2 cellular contexts compared by ENCODE assay signal in genomic region chr17:7579839-7580630, GRCh38.
TF ChIP-seq lines count a peak whose summit lies in the region.

No MANE protein-coding gene starts in this region.

TF ChIP-seq in GM23338, 12 proteins besides CTCF, POLR2A, EP300 and RAD21:
- TF ChIP-seq ETS1 (IDR thresholded peaks at IDR 0.05) (no peak), JUNB (IDR thresholded peaks at IDR 0.05; ENCODE audit: unreplicated experiment) (no peak), EZH2 (IDR thresholded peaks at IDR 0.05; ENCODE audit: low read depth, unreplicated experiment) (no peak), NANOG (IDR thresholded peaks at IDR 0.05; ENCODE audit: borderline replicate concordance) (no peak), ZNF331 (CRISPR knock-in tag; IDR thresholded peaks at IDR 0.05; ENCODE audit: low read depth) (no peak), STAT1 (IDR thresholded peaks at IDR 0.05; ENCODE audit: unreplicated experiment) (no peak), POLR2AphosphoS5 (IDR thresholded peaks at IDR 0.05; ENCODE audit: low read depth) (no peak), EZH2phosphoT487 (IDR thresholded peaks at IDR 0.05; ENCODE audit: unreplicated experiment) (no peak), CREB1 (CRISPR knock-in tag; IDR thresholded peaks at IDR 0.05; ENCODE audit: low read depth) (no peak), ZNF114 (CRISPR knock-in tag; IDR thresholded peaks at IDR 0.05) (no peak)
- TF ChIP-seq, protein P1, sequence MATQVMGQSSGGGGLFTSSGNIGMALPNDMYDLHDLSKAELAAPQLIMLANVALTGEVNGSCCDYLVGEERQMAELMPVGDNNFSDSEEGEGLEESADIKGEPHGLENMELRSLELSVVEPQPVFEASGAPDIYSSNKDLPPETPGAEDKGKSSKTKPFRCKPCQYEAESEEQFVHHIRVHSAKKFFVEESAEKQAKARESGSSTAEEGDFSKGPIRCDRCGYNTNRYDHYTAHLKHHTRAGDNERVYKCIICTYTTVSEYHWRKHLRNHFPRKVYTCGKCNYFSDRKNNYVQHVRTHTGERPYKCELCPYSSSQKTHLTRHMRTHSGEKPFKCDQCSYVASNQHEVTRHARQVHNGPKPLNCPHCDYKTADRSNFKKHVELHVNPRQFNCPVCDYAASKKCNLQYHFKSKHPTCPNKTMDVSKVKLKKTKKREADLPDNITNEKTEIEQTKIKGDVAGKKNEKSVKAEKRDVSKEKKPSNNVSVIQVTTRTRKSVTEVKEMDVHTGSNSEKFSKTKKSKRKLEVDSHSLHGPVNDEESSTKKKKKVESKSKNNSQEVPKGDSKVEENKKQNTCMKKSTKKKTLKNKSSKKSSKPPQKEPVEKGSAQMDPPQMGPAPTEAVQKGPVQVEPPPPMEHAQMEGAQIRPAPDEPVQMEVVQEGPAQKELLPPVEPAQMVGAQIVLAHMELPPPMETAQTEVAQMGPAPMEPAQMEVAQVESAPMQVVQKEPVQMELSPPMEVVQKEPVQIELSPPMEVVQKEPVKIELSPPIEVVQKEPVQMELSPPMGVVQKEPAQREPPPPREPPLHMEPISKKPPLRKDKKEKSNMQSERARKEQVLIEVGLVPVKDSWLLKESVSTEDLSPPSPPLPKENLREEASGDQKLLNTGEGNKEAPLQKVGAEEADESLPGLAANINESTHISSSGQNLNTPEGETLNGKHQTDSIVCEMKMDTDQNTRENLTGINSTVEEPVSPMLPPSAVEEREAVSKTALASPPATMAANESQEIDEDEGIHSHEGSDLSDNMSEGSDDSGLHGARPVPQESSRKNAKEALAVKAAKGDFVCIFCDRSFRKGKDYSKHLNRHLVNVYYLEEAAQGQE (IDR thresholded peaks at IDR 0.05; ENCODE audit: unreplicated experiment): no peak
- TF ChIP-seq, protein P2, sequence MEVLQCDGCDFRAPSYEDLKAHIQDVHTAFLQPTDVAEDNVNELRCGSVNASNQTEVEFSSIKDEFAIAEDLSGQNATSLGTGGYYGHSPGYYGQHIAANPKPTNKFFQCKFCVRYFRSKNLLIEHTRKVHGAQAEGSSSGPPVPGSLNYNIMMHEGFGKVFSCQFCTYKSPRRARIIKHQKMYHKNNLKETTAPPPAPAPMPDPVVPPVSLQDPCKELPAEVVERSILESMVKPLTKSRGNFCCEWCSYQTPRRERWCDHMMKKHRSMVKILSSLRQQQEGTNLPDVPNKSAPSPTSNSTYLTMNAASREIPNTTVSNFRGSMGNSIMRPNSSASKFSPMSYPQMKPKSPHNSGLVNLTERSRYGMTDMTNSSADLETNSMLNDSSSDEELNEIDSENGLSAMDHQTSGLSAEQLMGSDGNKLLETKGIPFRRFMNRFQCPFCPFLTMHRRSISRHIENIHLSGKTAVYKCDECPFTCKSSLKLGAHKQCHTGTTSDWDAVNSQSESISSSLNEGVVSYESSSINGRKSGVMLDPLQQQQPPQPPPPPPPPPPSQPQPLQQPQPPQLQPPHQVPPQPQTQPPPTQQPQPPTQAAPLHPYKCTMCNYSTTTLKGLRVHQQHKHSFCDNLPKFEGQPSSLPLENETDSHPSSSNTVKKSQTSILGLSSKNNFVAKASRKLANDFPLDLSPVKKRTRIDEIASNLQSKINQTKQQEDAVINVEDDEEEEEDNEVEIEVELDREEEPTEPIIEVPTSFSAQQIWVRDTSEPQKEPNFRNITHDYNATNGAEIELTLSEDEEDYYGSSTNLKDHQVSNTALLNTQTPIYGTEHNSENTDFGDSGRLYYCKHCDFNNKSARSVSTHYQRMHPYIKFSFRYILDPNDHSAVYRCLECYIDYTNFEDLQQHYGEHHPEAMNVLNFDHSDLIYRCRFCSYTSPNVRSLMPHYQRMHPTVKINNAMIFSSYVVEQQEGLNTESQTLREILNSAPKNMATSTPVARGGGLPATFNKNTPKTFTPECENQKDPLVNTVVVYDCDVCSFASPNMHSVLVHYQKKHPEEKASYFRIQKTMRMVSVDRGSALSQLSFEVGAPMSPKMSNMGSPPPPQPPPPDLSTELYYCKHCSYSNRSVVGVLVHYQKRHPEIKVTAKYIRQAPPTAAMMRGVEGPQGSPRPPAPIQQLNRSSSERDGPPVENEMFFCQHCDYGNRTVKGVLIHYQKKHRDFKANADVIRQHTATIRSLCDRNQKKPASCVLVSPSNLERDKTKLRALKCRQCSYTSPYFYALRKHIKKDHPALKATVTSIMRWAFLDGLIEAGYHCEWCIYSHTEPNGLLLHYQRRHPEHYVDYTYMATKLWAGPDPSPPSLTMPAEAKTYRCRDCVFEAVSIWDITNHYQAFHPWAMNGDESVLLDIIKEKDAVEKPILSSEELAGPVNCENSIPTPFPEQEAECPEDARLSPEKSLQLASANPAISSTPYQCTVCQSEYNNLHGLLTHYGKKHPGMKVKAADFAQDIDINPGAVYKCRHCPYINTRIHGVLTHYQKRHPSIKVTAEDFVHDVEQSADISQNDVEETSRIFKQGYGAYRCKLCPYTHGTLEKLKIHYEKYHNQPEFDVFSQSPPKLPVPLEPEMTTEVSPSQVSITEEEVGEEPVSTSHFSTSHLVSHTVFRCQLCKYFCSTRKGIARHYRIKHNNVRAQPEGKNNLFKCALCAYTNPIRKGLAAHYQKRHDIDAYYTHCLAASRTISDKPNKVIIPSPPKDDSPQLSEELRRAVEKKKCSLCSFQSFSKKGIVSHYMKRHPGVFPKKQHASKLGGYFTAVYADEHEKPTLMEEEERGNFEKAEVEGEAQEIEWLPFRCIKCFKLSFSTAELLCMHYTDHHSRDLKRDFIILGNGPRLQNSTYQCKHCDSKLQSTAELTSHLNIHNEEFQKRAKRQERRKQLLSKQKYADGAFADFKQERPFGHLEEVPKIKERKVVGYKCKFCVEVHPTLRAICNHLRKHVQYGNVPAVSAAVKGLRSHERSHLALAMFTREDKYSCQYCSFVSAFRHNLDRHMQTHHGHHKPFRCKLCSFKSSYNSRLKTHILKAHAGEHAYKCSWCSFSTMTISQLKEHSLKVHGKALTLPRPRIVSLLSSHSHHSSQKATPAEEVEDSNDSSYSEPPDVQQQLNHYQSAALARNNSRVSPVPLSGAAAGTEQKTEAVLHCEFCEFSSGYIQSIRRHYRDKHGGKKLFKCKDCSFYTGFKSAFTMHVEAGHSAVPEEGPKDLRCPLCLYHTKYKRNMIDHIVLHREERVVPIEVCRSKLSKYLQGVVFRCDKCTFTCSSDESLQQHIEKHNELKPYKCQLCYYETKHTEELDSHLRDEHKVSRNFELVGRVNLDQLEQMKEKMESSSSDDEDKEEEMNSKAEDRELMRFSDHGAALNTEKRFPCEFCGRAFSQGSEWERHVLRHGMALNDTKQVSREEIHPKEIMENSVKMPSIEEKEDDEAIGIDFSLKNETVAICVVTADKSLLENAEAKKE (CRISPR knock-in tag; IDR thresholded peaks at IDR 0.05): no peak

TF ChIP-seq in SK-N-SH, 30 proteins besides CTCF, POLR2A, EP300 and RAD21:
- TF ChIP-seq RCOR1 (IDR thresholded peaks at IDR 0.05; ENCODE audit: low read length): no peak
- TF ChIP-seq, protein P3, sequence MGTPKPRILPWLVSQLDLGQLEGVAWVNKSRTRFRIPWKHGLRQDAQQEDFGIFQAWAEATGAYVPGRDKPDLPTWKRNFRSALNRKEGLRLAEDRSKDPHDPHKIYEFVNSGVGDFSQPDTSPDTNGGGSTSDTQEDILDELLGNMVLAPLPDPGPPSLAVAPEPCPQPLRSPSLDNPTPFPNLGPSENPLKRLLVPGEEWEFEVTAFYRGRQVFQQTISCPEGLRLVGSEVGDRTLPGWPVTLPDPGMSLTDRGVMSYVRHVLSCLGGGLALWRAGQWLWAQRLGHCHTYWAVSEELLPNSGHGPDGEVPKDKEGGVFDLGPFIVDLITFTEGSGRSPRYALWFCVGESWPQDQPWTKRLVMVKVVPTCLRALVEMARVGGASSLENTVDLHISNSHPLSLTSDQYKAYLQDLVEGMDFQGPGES (IDR thresholded peaks at IDR 0.05; ENCODE audit: low read depth, low read length): no peak
- TF ChIP-seq NRF1 (IDR thresholded peaks at IDR 0.05; ENCODE audit: low read depth, low read length): no peak
- TF ChIP-seq POLR2AphosphoS5 (IDR thresholded peaks at IDR 0.05; ENCODE audit: low read depth, low read length): no peak
- TF ChIP-seq RXRA (IDR thresholded peaks at IDR 0.05; ENCODE audit: borderline replicate concordance, low read depth): no peak
- TF ChIP-seq ZBTB33 (IDR thresholded peaks at IDR 0.05; ENCODE audit: borderline replicate concordance, low read depth): no peak
- TF ChIP-seq MAX (IDR thresholded peaks at IDR 0.05; ENCODE audit: low read depth): no peak
- no peak for TF ChIP-seq NFIC (IDR thresholded peaks at IDR 0.05; ENCODE audit: borderline replicate concordance)
- TF ChIP-seq SMC3 (IDR thresholded peaks at IDR 0.05; ENCODE audit: low read depth, low read length): no peak
- TF ChIP-seq TEAD4 (IDR thresholded peaks at IDR 0.05; ENCODE audit: borderline replicate concordance, insufficient read depth): no peak
- TF ChIP-seq CHD2 (IDR thresholded peaks at IDR 0.05; ENCODE audit: low read length, partially characterized antibody): no peak
- TF ChIP-seq SIN3A (IDR thresholded peaks at IDR 0.05; ENCODE audit: borderline replicate concordance, low read depth, low read length): no peak
- TF ChIP-seq FOSL2 (IDR thresholded peaks at IDR 0.05; ENCODE audit: borderline replicate concordance, low read depth): no peak
- TF ChIP-seq, protein P4, sequence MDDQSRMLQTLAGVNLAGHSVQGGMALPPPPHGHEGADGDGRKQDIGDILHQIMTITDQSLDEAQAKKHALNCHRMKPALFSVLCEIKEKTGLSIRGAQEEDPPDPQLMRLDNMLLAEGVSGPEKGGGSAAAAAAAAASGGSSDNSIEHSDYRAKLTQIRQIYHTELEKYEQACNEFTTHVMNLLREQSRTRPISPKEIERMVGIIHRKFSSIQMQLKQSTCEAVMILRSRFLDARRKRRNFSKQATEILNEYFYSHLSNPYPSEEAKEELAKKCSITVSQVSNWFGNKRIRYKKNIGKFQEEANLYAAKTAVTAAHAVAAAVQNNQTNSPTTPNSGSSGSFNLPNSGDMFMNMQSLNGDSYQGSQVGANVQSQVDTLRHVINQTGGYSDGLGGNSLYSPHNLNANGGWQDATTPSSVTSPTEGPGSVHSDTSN (IDR thresholded peaks at IDR 0.05): no peak; the same call in 1 of the 2 replicates
- no peak for TF ChIP-seq MXI1 (IDR thresholded peaks at IDR 0.05; ENCODE audit: low read depth, low read length)
- no peak for TF ChIP-seq RFX5 (IDR thresholded peaks at IDR 0.05; ENCODE audit: low read length)
- TF ChIP-seq FOXJ3 (CRISPR knock-in tag; IDR thresholded peaks at IDR 0.05): no peak
- no peak for TF ChIP-seq USF2 (IDR thresholded peaks at IDR 0.05; ENCODE audit: borderline replicate concordance, low read depth, low read length)
TF ChIP-seq in SK-N-SH: peak in this region for 0.
